In the genomic region with DNA sequence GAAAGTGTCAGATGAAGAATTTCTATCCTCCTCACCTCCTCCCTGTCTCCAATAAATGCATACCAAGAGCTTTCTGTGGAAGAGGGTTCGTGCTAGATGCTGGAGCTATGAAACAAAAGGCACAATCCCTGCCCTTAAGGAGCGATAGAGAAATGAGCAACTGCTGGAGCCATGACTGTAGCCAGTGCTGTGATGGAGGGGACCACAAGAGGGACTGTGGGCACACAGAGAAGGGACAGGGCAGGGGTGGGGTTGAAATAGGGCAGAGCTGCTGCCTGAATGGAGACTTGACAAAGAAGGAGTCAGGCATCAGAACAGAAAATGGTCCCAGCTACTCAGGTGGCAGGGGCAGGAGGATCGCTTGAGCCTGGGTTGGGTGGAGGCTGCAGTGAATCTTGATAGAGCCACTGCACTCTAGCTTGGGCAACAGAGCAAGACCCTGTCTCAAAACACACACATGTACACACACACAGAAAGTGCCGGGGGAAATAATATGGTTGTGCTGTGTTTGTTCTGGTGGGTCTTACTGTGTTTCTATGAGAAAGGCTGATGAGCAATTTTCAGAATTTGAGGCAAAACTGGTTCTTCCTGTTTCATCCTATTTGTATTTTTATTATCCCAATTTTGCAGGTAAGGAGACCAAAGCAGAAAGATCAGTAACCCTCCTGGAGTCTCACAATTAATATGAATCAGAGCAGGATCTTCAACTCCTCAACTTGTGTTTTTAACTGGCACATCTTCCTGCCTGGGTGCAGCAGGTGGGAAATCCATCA, we compare ENCODE assay signal across 1 cellular context.
TF ChIP-seq lines count a peak whose summit lies in the region.

No MANE protein-coding gene starts in this region.

TF ChIP-seq in GM23338, 12 proteins besides CTCF, POLR2A, EP300 and RAD21:
- TF ChIP-seq, protein P1, sequence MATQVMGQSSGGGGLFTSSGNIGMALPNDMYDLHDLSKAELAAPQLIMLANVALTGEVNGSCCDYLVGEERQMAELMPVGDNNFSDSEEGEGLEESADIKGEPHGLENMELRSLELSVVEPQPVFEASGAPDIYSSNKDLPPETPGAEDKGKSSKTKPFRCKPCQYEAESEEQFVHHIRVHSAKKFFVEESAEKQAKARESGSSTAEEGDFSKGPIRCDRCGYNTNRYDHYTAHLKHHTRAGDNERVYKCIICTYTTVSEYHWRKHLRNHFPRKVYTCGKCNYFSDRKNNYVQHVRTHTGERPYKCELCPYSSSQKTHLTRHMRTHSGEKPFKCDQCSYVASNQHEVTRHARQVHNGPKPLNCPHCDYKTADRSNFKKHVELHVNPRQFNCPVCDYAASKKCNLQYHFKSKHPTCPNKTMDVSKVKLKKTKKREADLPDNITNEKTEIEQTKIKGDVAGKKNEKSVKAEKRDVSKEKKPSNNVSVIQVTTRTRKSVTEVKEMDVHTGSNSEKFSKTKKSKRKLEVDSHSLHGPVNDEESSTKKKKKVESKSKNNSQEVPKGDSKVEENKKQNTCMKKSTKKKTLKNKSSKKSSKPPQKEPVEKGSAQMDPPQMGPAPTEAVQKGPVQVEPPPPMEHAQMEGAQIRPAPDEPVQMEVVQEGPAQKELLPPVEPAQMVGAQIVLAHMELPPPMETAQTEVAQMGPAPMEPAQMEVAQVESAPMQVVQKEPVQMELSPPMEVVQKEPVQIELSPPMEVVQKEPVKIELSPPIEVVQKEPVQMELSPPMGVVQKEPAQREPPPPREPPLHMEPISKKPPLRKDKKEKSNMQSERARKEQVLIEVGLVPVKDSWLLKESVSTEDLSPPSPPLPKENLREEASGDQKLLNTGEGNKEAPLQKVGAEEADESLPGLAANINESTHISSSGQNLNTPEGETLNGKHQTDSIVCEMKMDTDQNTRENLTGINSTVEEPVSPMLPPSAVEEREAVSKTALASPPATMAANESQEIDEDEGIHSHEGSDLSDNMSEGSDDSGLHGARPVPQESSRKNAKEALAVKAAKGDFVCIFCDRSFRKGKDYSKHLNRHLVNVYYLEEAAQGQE (IDR thresholded peaks at IDR 0.05; ENCODE audit: unreplicated experiment) = no peak
- TF ChIP-seq EZH2phosphoT487 (IDR thresholded peaks at IDR 0.05; ENCODE audit: unreplicated experiment) = no peak
- peak; percentile 42 for TF ChIP-seq POLR2AphosphoS5 (IDR thresholded peaks at IDR 0.05; ENCODE audit: low read depth)
